Comparison of ENCODE assay signal across 1 cellular context in genomic region chr16:3188925-3189825, GRCh38.
TF ChIP-seq lines count a peak whose summit lies in the region.

No MANE protein-coding gene starts in this region.

TF ChIP-seq in GM23338, 12 proteins besides CTCF, POLR2A, EP300 and RAD21 (continued from another document):
- TF ChIP-seq, protein P1, sequence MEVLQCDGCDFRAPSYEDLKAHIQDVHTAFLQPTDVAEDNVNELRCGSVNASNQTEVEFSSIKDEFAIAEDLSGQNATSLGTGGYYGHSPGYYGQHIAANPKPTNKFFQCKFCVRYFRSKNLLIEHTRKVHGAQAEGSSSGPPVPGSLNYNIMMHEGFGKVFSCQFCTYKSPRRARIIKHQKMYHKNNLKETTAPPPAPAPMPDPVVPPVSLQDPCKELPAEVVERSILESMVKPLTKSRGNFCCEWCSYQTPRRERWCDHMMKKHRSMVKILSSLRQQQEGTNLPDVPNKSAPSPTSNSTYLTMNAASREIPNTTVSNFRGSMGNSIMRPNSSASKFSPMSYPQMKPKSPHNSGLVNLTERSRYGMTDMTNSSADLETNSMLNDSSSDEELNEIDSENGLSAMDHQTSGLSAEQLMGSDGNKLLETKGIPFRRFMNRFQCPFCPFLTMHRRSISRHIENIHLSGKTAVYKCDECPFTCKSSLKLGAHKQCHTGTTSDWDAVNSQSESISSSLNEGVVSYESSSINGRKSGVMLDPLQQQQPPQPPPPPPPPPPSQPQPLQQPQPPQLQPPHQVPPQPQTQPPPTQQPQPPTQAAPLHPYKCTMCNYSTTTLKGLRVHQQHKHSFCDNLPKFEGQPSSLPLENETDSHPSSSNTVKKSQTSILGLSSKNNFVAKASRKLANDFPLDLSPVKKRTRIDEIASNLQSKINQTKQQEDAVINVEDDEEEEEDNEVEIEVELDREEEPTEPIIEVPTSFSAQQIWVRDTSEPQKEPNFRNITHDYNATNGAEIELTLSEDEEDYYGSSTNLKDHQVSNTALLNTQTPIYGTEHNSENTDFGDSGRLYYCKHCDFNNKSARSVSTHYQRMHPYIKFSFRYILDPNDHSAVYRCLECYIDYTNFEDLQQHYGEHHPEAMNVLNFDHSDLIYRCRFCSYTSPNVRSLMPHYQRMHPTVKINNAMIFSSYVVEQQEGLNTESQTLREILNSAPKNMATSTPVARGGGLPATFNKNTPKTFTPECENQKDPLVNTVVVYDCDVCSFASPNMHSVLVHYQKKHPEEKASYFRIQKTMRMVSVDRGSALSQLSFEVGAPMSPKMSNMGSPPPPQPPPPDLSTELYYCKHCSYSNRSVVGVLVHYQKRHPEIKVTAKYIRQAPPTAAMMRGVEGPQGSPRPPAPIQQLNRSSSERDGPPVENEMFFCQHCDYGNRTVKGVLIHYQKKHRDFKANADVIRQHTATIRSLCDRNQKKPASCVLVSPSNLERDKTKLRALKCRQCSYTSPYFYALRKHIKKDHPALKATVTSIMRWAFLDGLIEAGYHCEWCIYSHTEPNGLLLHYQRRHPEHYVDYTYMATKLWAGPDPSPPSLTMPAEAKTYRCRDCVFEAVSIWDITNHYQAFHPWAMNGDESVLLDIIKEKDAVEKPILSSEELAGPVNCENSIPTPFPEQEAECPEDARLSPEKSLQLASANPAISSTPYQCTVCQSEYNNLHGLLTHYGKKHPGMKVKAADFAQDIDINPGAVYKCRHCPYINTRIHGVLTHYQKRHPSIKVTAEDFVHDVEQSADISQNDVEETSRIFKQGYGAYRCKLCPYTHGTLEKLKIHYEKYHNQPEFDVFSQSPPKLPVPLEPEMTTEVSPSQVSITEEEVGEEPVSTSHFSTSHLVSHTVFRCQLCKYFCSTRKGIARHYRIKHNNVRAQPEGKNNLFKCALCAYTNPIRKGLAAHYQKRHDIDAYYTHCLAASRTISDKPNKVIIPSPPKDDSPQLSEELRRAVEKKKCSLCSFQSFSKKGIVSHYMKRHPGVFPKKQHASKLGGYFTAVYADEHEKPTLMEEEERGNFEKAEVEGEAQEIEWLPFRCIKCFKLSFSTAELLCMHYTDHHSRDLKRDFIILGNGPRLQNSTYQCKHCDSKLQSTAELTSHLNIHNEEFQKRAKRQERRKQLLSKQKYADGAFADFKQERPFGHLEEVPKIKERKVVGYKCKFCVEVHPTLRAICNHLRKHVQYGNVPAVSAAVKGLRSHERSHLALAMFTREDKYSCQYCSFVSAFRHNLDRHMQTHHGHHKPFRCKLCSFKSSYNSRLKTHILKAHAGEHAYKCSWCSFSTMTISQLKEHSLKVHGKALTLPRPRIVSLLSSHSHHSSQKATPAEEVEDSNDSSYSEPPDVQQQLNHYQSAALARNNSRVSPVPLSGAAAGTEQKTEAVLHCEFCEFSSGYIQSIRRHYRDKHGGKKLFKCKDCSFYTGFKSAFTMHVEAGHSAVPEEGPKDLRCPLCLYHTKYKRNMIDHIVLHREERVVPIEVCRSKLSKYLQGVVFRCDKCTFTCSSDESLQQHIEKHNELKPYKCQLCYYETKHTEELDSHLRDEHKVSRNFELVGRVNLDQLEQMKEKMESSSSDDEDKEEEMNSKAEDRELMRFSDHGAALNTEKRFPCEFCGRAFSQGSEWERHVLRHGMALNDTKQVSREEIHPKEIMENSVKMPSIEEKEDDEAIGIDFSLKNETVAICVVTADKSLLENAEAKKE (CRISPR knock-in tag; IDR thresholded peaks at IDR 0.05), result no peak
- no peak for TF ChIP-seq NANOG (IDR thresholded peaks at IDR 0.05; ENCODE audit: borderline replicate concordance)
